8 cellular contexts compared by ENCODE assay signal in the genomic region with DNA sequence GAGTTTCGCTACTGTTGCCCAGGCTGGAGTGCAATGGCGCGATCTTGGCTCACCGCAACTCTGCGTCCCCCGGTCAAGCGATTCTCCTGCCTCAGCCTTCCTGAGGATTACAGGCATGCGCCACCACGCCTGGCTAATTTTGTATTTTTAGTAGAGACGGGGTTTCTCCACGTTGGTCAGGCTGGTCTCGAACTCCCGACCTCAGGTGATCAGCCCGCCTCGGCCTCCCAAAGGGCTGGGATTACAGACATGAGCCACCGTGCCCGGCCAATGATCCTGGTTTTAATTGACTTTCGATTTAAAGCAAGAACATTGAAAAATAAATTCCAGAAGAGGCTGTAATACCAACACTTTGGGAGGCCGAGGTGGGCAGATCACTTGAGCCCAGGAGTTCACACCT. TPM values are rescaled to one million over a fixed set of nuclear protein-coding genes. Genes with fewer than 3 reads are reported as not detected.
DNase-seq lines count a peak whose midpoint lies in the region; TF ChIP-seq lines count a peak whose summit lies in the region.
"Not testable (repeated sequence)": the region's sequence is repeated elsewhere in the genome, so short reads cannot be mapped to it uniquely, and the experiment has no call there.

No MANE protein-coding gene starts in this region.

- not testable (repeated sequence) for H3K4ac ChIP-seq in mesenchymal stem cell (ENCODE audit: low read depth in 1 of 2, low read length in 2 of 2)

- H3K79me2 ChIP-seq in SK-N-SH (ENCODE audit: insufficient read depth), result peaks cover 28% of the 10 kb centered on the region
- peaks cover 33% of the 10 kb centered on the region for H3K79me2 ChIP-seq in osteoblast (ENCODE audit: insufficient read depth, low read length)

- H3K9me3 ChIP-seq in BLaER1 treated with 17β-estradiol and CSF1 and Interleukin-3, amounts not matched to agents 10 nM and 100 nM (replicated peaks in 1 of 11), result peaks cover 0 to 19% (median 12%) of the 10 kb centered on the region in 11 experiments; a peak in 15 of 22 replicates
- not testable (repeated sequence) for H3K9me3 ChIP-seq in HUES48 (ENCODE audit: control insufficient read depth, insufficient read depth, low read length); SK-N-SH; ascending aorta; esophagus muscularis mucosa; mesenchymal stem cell (ENCODE audit: control insufficient read depth, low read length); osteoblast (ENCODE audit: low read depth, low read length); stomach smooth muscle (ENCODE audit: control insufficient read depth in 2 of 2, low read length in 2 of 2)

- H2BK15ac ChIP-seq in mesenchymal stem cell (ENCODE audit: low read depth, poor library complexity, severe bottlenecking), result not testable (repeated sequence)

- not testable (repeated sequence) for H2BK12ac ChIP-seq in mesenchymal stem cell (ENCODE audit: low read length in 2 of 2)

- peaks cover 0 to 11% (median 0%) of the 10 kb centered on the region in 11 experiments; a peak in 4 of 22 replicates for H4K20me1 ChIP-seq in BLaER1 treated with 17β-estradiol and CSF1 and Interleukin-3, amounts not matched to agents 10 nM and 100 nM
- not testable (repeated sequence) for H4K20me1 ChIP-seq in SK-N-SH (ENCODE audit: insufficient read depth); osteoblast (ENCODE audit: insufficient read depth, low read length)

- not testable (repeated sequence) for TF ChIP-seq EP300 in SK-N-SH (IDR thresholded peaks at IDR 0.05; ENCODE audit: borderline replicate concordance in 1 of 2, low read depth in 1 of 2, low read length in 1 of 2); esophagus muscularis mucosa (IDR thresholded peaks at IDR 0.05)

- CTCF ChIA-PET in SK-N-SH (lab: Yijun Ruan, JAX), result interaction anchor here (1.2 to 4.1 kb wide), 2 partner anchors 47 to 80 kb away, joined by 3 to 20 read pairs; no protein-coding TSS in a partner anchor

- TF ChIP-seq CTCF in SK-N-SH (IDR thresholded peaks at IDR 0.05); ascending aorta (IDR thresholded peaks at IDR 0.05); esophagus muscularis mucosa (IDR thresholded peaks at IDR 0.05); osteoblast (IDR thresholded peaks at IDR 0.05; ENCODE audit: extremely low read depth, low read depth, low read length): not testable (repeated sequence)

- TF ChIP-seq RAD21 in SK-N-SH (IDR thresholded peaks at IDR 0.05; ENCODE audit: low read length), result not testable (repeated sequence)

- H3K27me3 ChIP-seq in BLaER1 treated with 17β-estradiol and CSF1 and Interleukin-3, amounts not matched to agents 10 nM and 100 nM; HUES48 (ENCODE audit: control insufficient read depth, insufficient read depth, low read length); SK-N-SH (ENCODE audit: insufficient read depth); ascending aorta; esophagus muscularis mucosa; mesenchymal stem cell (ENCODE audit: control insufficient read depth in 1 of 2, insufficient read depth in 1 of 2, low read length in 2 of 2); osteoblast (ENCODE audit: insufficient read depth, low read length); stomach smooth muscle (ENCODE audit: control insufficient read depth in 1 of 2, insufficient read depth in 2 of 2, low read length in 2 of 2): not testable (repeated sequence)

- H3K9me2 ChIP-seq in SK-N-SH, result not testable (repeated sequence)

- not testable (repeated sequence) for H3K14ac ChIP-seq in mesenchymal stem cell (ENCODE audit: low read length in 2 of 2)

- not testable (repeated sequence) for H3K4me3 ChIP-seq in BLaER1 treated with 17β-estradiol and CSF1 and Interleukin-3, amounts not matched to agents 10 nM and 100 nM; SK-N-SH (ENCODE audit: low read depth in 2 of 2, low read length in 1 of 2); ascending aorta; esophagus muscularis mucosa; mesenchymal stem cell (ENCODE audit: insufficient read depth in 1 of 2, low read depth in 1 of 2, low read length in 2 of 2); osteoblast (ENCODE audit: insufficient read depth, low read length); stomach smooth muscle (ENCODE audit: low read length in 2 of 2)
- H3K4me3 ChIP-seq in HUES48 (ENCODE audit: low read depth, low read length), result peak overlapping the region; percentile 95; the same call in 1 of the 2 replicates

- H4K91ac ChIP-seq in mesenchymal stem cell (ENCODE audit: low read length), result not testable (repeated sequence)

- H2AFZ ChIP-seq in SK-N-SH (ENCODE audit: low read depth), result peak overlapping the region; percentile 95; the same call in 1 of the 2 replicates
- not testable (repeated sequence) for H2AFZ ChIP-seq in mesenchymal stem cell (ENCODE audit: low read depth, low read length)
- peak overlapping the region; percentile 98 for H2AFZ ChIP-seq in osteoblast (ENCODE audit: low read length)

- not testable (repeated sequence) for H3K9ac ChIP-seq in BLaER1 treated with 17β-estradiol and CSF1 and Interleukin-3, amounts not matched to agents 10 nM and 100 nM; SK-N-SH; mesenchymal stem cell (ENCODE audit: low read length); stomach smooth muscle (ENCODE audit: low read length in 2 of 2)
- 0 out of 2 replicates have a peak overlapping the region, but pooled peaks have one; percentile 95 for H3K9ac ChIP-seq in HUES48 (ENCODE audit: low read depth, low read length)

- peaks cover 19 to 25% (median 21%) of the 10 kb centered on the region in 10 experiments for H3K4me1 ChIP-seq in BLaER1 treated with 17β-estradiol and CSF1 and Interleukin-3, amounts not matched to agents 10 nM and 100 nM
- H3K4me1 ChIP-seq in HUES48 (ENCODE audit: control insufficient read depth, insufficient read depth, low read length), result peaks cover 11% of the 10 kb centered on the region
- H3K4me1 ChIP-seq in SK-N-SH (ENCODE audit: control insufficient read depth in 1 of 2, insufficient read depth in 2 of 2, low read depth in 1 of 2, low read length in 1 of 2); mesenchymal stem cell (ENCODE audit: control insufficient read depth, insufficient read depth, low read depth, low read length); stomach smooth muscle (ENCODE audit: control insufficient read depth, insufficient read depth, low read length): not testable (repeated sequence)
- H3K4me1 ChIP-seq in ascending aorta, result peaks cover 0 to 13% of the 10 kb centered on the region in 2 donors
- peaks cover 11 to 29% (median 23%) of the 10 kb centered on the region in 4 donors for H3K4me1 ChIP-seq in esophagus muscularis mucosa
- H3K4me1 ChIP-seq in osteoblast (ENCODE audit: insufficient read depth, low read length), result peaks cover 16% of the 10 kb centered on the region

- H3K79me1 ChIP-seq in mesenchymal stem cell (replicated peaks; ENCODE audit: low read length, poor library complexity, severe bottlenecking), result not testable (repeated sequence)

- H3F3A ChIP-seq in SK-N-SH (replicated peaks; ENCODE audit: insufficient read depth), result not testable (repeated sequence)

- intact Hi-C loops in ascending aorta (cut with DNase I), result loop anchor here (1.0 to 10.0 kb wide), 5 partner anchors 61 to 721 kb away; partner anchors contain the start of genes ARMC8, CEP70, DZIP1L and FAIM
- intact Hi-C loops in esophagus muscularis mucosa (cut with DNase I), result loop anchor here (2.0 to 10.0 kb wide), 4 partner anchors 61 to 241 kb away; partner anchors contain the start of gene CEP70

- not testable (repeated sequence) for H2AK5ac ChIP-seq in mesenchymal stem cell (ENCODE audit: low read length, severe bottlenecking)

- WGBS in SK-N-SH (ENCODE audit: low lambda C conversion rate), result 97% methylated on average over 19 of the region's 19 CpGs
- WGBS in esophagus muscularis mucosa, result 95% methylated on average over 19 of the region's 19 CpGs
- 98% methylated on average over 19 of the region's 19 CpGs for WGBS in mesenchymal stem cell

- peaks cover 0 to 14% (median 6%) of the 10 kb centered on the region in 11 experiments; a peak in 8 of 22 replicates for H3K36me3 ChIP-seq in BLaER1 treated with 17β-estradiol and CSF1 and Interleukin-3, amounts not matched to agents 10 nM and 100 nM
- not testable (repeated sequence) for H3K36me3 ChIP-seq in HUES48 (ENCODE audit: control insufficient read depth, insufficient read depth, low read length); SK-N-SH (replicated peaks in 1 of 2; ENCODE audit: control insufficient read depth in 1 of 2, insufficient read depth in 2 of 2, low read length in 1 of 2); ascending aorta; esophagus muscularis mucosa; mesenchymal stem cell (ENCODE audit: control insufficient read depth in 1 of 2, insufficient read depth in 2 of 2, low read depth in 1 of 2, low read length in 2 of 2); osteoblast (ENCODE audit: insufficient read depth, low read length); stomach smooth muscle (ENCODE audit: control insufficient read depth in 2 of 2, insufficient read depth in 2 of 2, low read length in 2 of 2)

- H2BK120ac ChIP-seq in mesenchymal stem cell (ENCODE audit: low read depth, low read length), result not testable (repeated sequence)

- H3K4me2 ChIP-seq in BLaER1 treated with 17β-estradiol and CSF1 and Interleukin-3, amounts not matched to agents 10 nM and 100 nM, result peak overlapping the region in 8 of 11 experiments; percentile 85 to 97 (median 90); a peak in 14 of 22 replicates
- not testable (repeated sequence) for H3K4me2 ChIP-seq in SK-N-SH; mesenchymal stem cell (ENCODE audit: low read length, poor library complexity, severe bottlenecking)
- peak overlapping the region; percentile 83 for H3K4me2 ChIP-seq in osteoblast (ENCODE audit: insufficient read depth, low read length)

- not testable (repeated sequence) for DNase-seq in SK-N-SH; ascending aorta (ENCODE audit: low spot score in 2 of 2); esophagus muscularis mucosa (ENCODE audit: extremely low spot score); mesenchymal stem cell; osteoblast (ENCODE audit: insufficient read length, low spot score, missing footprints)

- H3K27ac ChIP-seq in BLaER1 treated with 17β-estradiol and CSF1 and Interleukin-3, amounts not matched to agents 10 nM and 100 nM, result peak overlapping the region in 1 of 11 experiments; percentile 88; a peak in 1 of 22 replicates
- peak overlapping the region; percentile 98 for H3K27ac ChIP-seq in HUES48 (ENCODE audit: low read depth, low read length)
- not testable (repeated sequence) for H3K27ac ChIP-seq in SK-N-SH (ENCODE audit: low read depth in 2 of 2, low read length in 1 of 2); mesenchymal stem cell (ENCODE audit: low read length, poor library complexity, severe bottlenecking); osteoblast (ENCODE audit: low read depth, low read length)
- H3K27ac ChIP-seq in ascending aorta, result peak overlapping the region; percentile 89 to 90
- peak overlapping the region; percentile 90 to 97 (median 94) for H3K27ac ChIP-seq in esophagus muscularis mucosa (replicated peaks in 1 of 4)
- peak overlapping the region; percentile 94 for H3K27ac ChIP-seq in stomach smooth muscle (ENCODE audit: low read length)

- not testable (repeated sequence) for H3K18ac ChIP-seq in mesenchymal stem cell (ENCODE audit: low read depth in 1 of 2, low read length in 2 of 2)

- POLR2A ChIA-PET in SK-N-SH (lab: Yijun Ruan, JAX), result not testable (repeated sequence)

- H3K23ac ChIP-seq in mesenchymal stem cell (ENCODE audit: low read length in 2 of 2), result not testable (repeated sequence)

- not testable (repeated sequence) for TF ChIP-seq POLR2A in esophagus muscularis mucosa (IDR thresholded peaks at IDR 0.05; ENCODE audit: low read depth)

- H2BK5ac ChIP-seq in mesenchymal stem cell (ENCODE audit: low read depth, low read length, poor library complexity, severe bottlenecking), result peak overlapping the region; percentile 31

- H4K8ac ChIP-seq in mesenchymal stem cell (ENCODE audit: low read length), result not testable (repeated sequence)

RNA-seq across cellular contexts. Expression of gene PIK3CB, which starts 1.1 kb away (rescaled TPM):
- 6.8 and 6.9 TPM in 2 replicates for polyA plus RNA-seq in SK-N-SH (2012; rRNA removed)
- 9.7 and 10.6 TPM in 2 replicates for polyA plus RNA-seq in SK-N-SH (2012; cell fraction: cytosol; rRNA removed)
- polyA plus RNA-seq in SK-N-SH (2012; cell fraction: nucleus; rRNA removed), result 5.0 and 6.5 TPM in 2 replicates
- total RNA-seq in ascending aorta (9.3 TPM), esophagus muscularis mucosa (10 to 100 TPM; 32.1 to 42.7 (median 36.6) TPM), osteoblast (14.5 and 16.8 TPM in 2 replicates)
- polyA plus RNA-seq in mesenchymal stem cell (2013, experiment 1 of 2), result 3.2 TPM
- polyA plus RNA-seq in mesenchymal stem cell (2013, experiment 2 of 2), result 2.9 TPM
